Comparison of ENCODE assay signal across 8 cellular contexts in genomic region chr11:107591098-107591445, GRCh38. TPM values are rescaled to one million over a fixed set of nuclear protein-coding genes. Genes with fewer than 3 reads are reported as not detected.
DNase-seq lines count a peak whose midpoint lies in the region; ATAC-seq and TF ChIP-seq lines count a peak whose summit lies in the region.

TSS of gene ELMOD1 (plus strand) at chr11:107591147. CDS start at chr11:107618190, 27,043 bp downstream.

- no peaks in the 10 kb centered on the region for H3F3A ChIP-seq in MM.1S (ENCODE audit: insufficient read depth, low read length)

- H3K27ac ChIP-seq in MM.1S (ENCODE audit: low read length): no peak within 1 kb of the TSS
- H3K27ac ChIP-seq in gastroesophageal sphincter: peak within 1 kb of the TSS in 1 of 4 donors; percentile 37

- peaks cover 99% of the 10 kb centered on the region for H3K27me3 Mint-ChIP-seq in neural crest cell (ENCODE audit: low read depth)

- no peaks in the 10 kb centered on the region for H3K79me2 ChIP-seq in MM.1S (ENCODE audit: low read length)

- H3K9me3 Mint-ChIP-seq in neural crest cell: no peaks in the 10 kb centered on the region

- peak; percentile 49 for DNase-seq in G401 (ENCODE audit: low spot score)
- peak; percentile 71 for DNase-seq in MM.1S
- peak; percentile 18 for DNase-seq in activated gamma-delta T cell (lab: John Stamatoyannopoulos, UW)
- DNase-seq in neural crest cell (ENCODE audit: low read depth, low spot score): peak; percentile 56

- H3K4me1 Mint-ChIP-seq in neural crest cell: peaks cover 11% of the 10 kb centered on the region

- H3K4me3 ChIP-seq in MM.1S (ENCODE audit: low read length) (peak within 1 kb of the TSS; percentile 89), gastroesophageal sphincter (peak within 1 kb of the TSS; percentile 32 to 69)

- H3K9ac ChIP-seq in MM.1S (ENCODE audit: low read length): peak within 1 kb of the TSS; percentile 51; the same call in 1 of the 2 replicates

- H3K4me2 ChIP-seq in MM.1S (ENCODE audit: low read depth, low read length): peak within 1 kb of the TSS; percentile 96

- peak within 1 kb of the TSS; percentile 99 for H2AFZ ChIP-seq in MM.1S (ENCODE audit: low read length)

- no peaks in the 10 kb centered on the region for H3K9me2 ChIP-seq in MM.1S (replicated peaks; ENCODE audit: insufficient read depth, low read length)

- TF ChIP-seq EP300 in gastroesophageal sphincter (IDR thresholded peaks at IDR 0.05): no peak

- in situ Hi-C loops in G401 (cut with HindIII; ENCODE audit: low sequenced_read_pairs): no loop called here

- H3K4me1 ChIP-seq in MM.1S (ENCODE audit: low read length) (no peaks in the 10 kb centered on the region), gastroesophageal sphincter (peaks cover 0 to 32% (median 5%) of the 10 kb centered on the region in 3 donors)

- no peaks in the 10 kb centered on the region for H3K9me3 ChIP-seq in MM.1S (replicated peaks; ENCODE audit: insufficient read depth, low read length)
- no peaks in the 10 kb centered on the region for H3K9me3 ChIP-seq in gastroesophageal sphincter

- TF ChIP-seq CTCF in MM.1S (IDR thresholded peaks at IDR 0.05; ENCODE audit: low read length) (no peak), gastroesophageal sphincter (IDR thresholded peaks at IDR 0.05) (peak in 2 of 4 experiments; percentile 19 to 28), neural crest cell (conservative IDR thresholded peaks at IDR 0.05) (no peak)

- no peak for TF ChIP-seq POLR2A in gastroesophageal sphincter (IDR thresholded peaks at IDR 0.05)

- ATAC-seq in GM21737 (IDR thresholded peaks at IDR 0.05; ENCODE audit: unreplicated experiment): peak; percentile 52
- peak; percentile 70 for ATAC-seq in gastroesophageal sphincter
- ATAC-seq in HG02970 (IDR thresholded peaks at IDR 0.05; ENCODE audit: low FRiP score, unreplicated experiment): no peak
- ATAC-seq in GM18861 (IDR thresholded peaks at IDR 0.05; ENCODE audit: unreplicated experiment): no peak

- H4K20me1 ChIP-seq in MM.1S (ENCODE audit: insufficient read depth, low read length): no peaks in the 10 kb centered on the region

- H3K4me3 Mint-ChIP-seq in neural crest cell: peak within 1 kb of the TSS; percentile 86

- H3K36me3 ChIP-seq in MM.1S (replicated peaks; ENCODE audit: insufficient read depth, low read length): no peaks in the 10 kb centered on the region
- no peaks in the 10 kb centered on the region for H3K36me3 ChIP-seq in gastroesophageal sphincter

- H3K27ac Mint-ChIP-seq in neural crest cell (ENCODE audit: unreplicated experiment): no peak within 1 kb of the TSS

- H3K36me3 Mint-ChIP-seq in neural crest cell (ENCODE audit: low read depth): no peaks in the 10 kb centered on the region

- no CpG with 5 or more reads among the region's 48 CpGs for WGBS in gastroesophageal sphincter (ENCODE audit: low coverage in 1 of 2), 2 donors

- H3K27me3 ChIP-seq in MM.1S (replicated peaks; ENCODE audit: insufficient read depth, low read length) (no peaks in the 10 kb centered on the region), gastroesophageal sphincter (peaks cover 72% of the 10 kb centered on the region)

RNA-seq across cellular contexts. Expression of gene ELMOD1, which starts in this region (rescaled TPM):
- total RNA-seq in G401 (2014; rRNA removed; shearing (Covaris generic)): 0.17 TPM in 1 of 2 replicates, not detected in the other
- total RNA-seq in gastroesophageal sphincter: 1 to 10 TPM in 1 of 4 donors, under 1 TPM in 1, not detected in 2; 0.66 to 2.7 TPM
- total RNA-seq in neural crest cell: 0.40 and 0.43 TPM in 2 replicates

Comparison
In these comparisons a context has a peak if more than half of its experiments do, and no peak if none do; other contexts are left out.
1. Peak in DNase-seq in G401; RNA of the gene not detected or under 1 TPM.
2. Peak in DNase-seq in neural crest cell; RNA of the gene not detected or under 1 TPM.
3. DNase-seq: peak in every context shown above with its lines; median percentile 71 in MM.1S; 56 in neural crest cell; 49 in G401; 18 in activated gamma-delta T cell.
4. ATAC-seq: peak in GM21737 (single experiment) and gastroesophageal sphincter (single experiment); none in HG02970 (single experiment) and GM18861 (single experiment).